9 cellular contexts compared by ENCODE assay signal in genomic region chr2:38509322-38509946, GRCh38.
DNase-seq lines count a peak whose midpoint lies in the region; ATAC-seq and TF ChIP-seq lines count a peak whose summit lies in the region.
"Had no signal": no experiment of that assay in that cellular context is flagged by ENCODE, and none has a peak within 500 bp of the region (broad histone marks: within the 10 kb centered on the region; RNA-seq: fewer than 3 reads in every experiment).

No MANE protein-coding gene starts in this region.

- ATAC-seq in SK-N-SH treated with all-trans-retinoic acid at 6 μM for 48 hours: peak; percentile 84

- peak; percentile 58 for DNase-seq in HCEC 1CT
- peak; percentile 60 to 88 for DNase-seq in foreskin fibroblast
- DNase-seq in stromal cell of bone marrow (ENCODE audit: low read depth): peak; percentile 57
- DNase-seq in NCI-H345 treated with DMSO at 0.1 percent for 48 hours (lab: John Stamatoyannopoulos, UW; ENCODE audit: unreplicated experiment): no peak
- DNase-seq in NCI-H1048 (lab: John Stamatoyannopoulos, UW): no peak
- DNase-seq in type B pancreatic cell (ENCODE audit: extremely low spot score, unreplicated experiment): no peak
- no peak for DNase-seq in NCI-H1930 (lab: John Stamatoyannopoulos, UW)
- DNase-seq: NK-92 treated with Interleukin-12 subunit alpha and Interleukin-12 subunit beta, amount 100 ng/mL, for 24 hours had no signal

- no peak overlapping the region for H3K4me3 ChIP-seq in foreskin fibroblast (ENCODE audit: low read depth in 1 of 2, low read length in 2 of 2)

- peaks cover 12% of the 10 kb centered on the region for H3K27me3 Mint-ChIP-seq in type B pancreatic cell

- TF ChIP-seq CTCF in foreskin fibroblast (IDR thresholded peaks at IDR 0.05; ENCODE audit: low read depth, low read length): no peak
- no peak for TF ChIP-seq CTCF in type B pancreatic cell (conservative IDR thresholded peaks at IDR 0.05)

- H3K36me3 Mint-ChIP-seq in type B pancreatic cell: no peaks in the 10 kb centered on the region

- peaks cover 18% of the 10 kb centered on the region for H3K4me1 Mint-ChIP-seq in type B pancreatic cell (ENCODE audit: unreplicated experiment)

- H3K9me3 Mint-ChIP-seq in type B pancreatic cell: no peaks in the 10 kb centered on the region

- no peak overlapping the region for H3K4me3 Mint-ChIP-seq in type B pancreatic cell

- no peak overlapping the region for H3K27ac Mint-ChIP-seq in type B pancreatic cell

TF ChIP-seq in SK-N-SH treated with all-trans-retinoic acid at 6 μM for 48 hours, 23 proteins besides CTCF, POLR2A, EP300 and RAD21:
- TF ChIP-seq CREB5 (CRISPR knock-in tag; IDR thresholded peaks at IDR 0.05; ENCODE audit: low read depth) (no peak), PATZ1 (CRISPR knock-in tag; IDR thresholded peaks at IDR 0.05; ENCODE audit: borderline replicate concordance) (no peak), ZNF8 (CRISPR knock-in tag; IDR thresholded peaks at IDR 0.05) (0 out of 2 replicates have a peak, but pooled peaks have one; percentile 25), BACH2 (CRISPR knock-in tag; IDR thresholded peaks at IDR 0.05; ENCODE audit: borderline replicate concordance) (peak; percentile 86; the same call in 1 of the 2 replicates), ISL1 (CRISPR knock-in tag; IDR thresholded peaks at IDR 0.05) (peak; percentile 97)

Comparison
In these comparisons a context has a peak if more than half of its experiments do, and no peak if none do; other contexts are left out.
1. DNase-seq: peak in HCEC 1CT (single experiment), foreskin fibroblast (2 of 2) and stromal cell of bone marrow (single experiment); none in NCI-H345 treated with DMSO at 0.1 percent for 48 hours (single experiment), NCI-H1048 (single experiment), type B pancreatic cell (single experiment) and NCI-H1930 (0 of 2).